ENCODE assay signal across 2 cellular contexts in genomic region chr10:63702107-63702506, GRCh38.
TF ChIP-seq lines count a peak whose summit lies in the region.

No MANE protein-coding gene starts in this region.

TF ChIP-seq in SK-N-SH, 30 proteins besides CTCF, POLR2A, EP300 and RAD21 (continued from another document):
- TF ChIP-seq REST (IDR thresholded peaks at IDR 0.05; ENCODE audit: low read depth, low read length) (no peak), USF1 (IDR thresholded peaks at IDR 0.05; ENCODE audit: borderline replicate concordance, low read depth) (no peak)

TF ChIP-seq in SK-N-SH treated with all-trans-retinoic acid at 6 μM for 48 hours, 23 proteins besides CTCF, POLR2A, EP300 and RAD21 (continued from another document):
- TF ChIP-seq PATZ1 (CRISPR knock-in tag; IDR thresholded peaks at IDR 0.05; ENCODE audit: borderline replicate concordance): no peak
